ENCODE assay signal across 1 cellular context in genomic region chr3:52794612-52795099, GRCh38.
A peak's percentile ranks its signal among the peaks of the same experiment; 100 is the strongest.
TF ChIP-seq lines count a peak whose summit lies in the region.

Gene ITIH3 (plus strand): TSS chr3:52794796. CDS start chr3:52794804, 8 bp downstream.

TF ChIP-seq in HepG2, 621 proteins besides CTCF, POLR2A, EP300 and RAD21 (continued from another document and continues in another):
- TF ChIP-seq AKNA (CRISPR knock-in tag; IDR thresholded peaks at IDR 0.05; ENCODE audit: borderline replicate concordance) (no peak), ZNF749 (CRISPR knock-in tag; IDR thresholded peaks at IDR 0.05; ENCODE audit: borderline replicate concordance) (peak; percentile 62; the same call in 1 of the 2 replicates), DDIT3 (CRISPR knock-in tag; IDR thresholded peaks at IDR 0.05) (no peak), KLF11 (CRISPR knock-in tag; IDR thresholded peaks at IDR 0.05) (no peak), ZMYM2 (CRISPR knock-in tag; IDR thresholded peaks at IDR 0.05) (peak; percentile 70; the same call in 1 of the 2 replicates), ZNF3 (CRISPR knock-in tag; IDR thresholded peaks at IDR 0.05) (no peak), SSRP1 (CRISPR knock-in tag; IDR thresholded peaks at IDR 0.05) (no peak), ZNF569 (CRISPR knock-in tag; IDR thresholded peaks at IDR 0.05; ENCODE audit: borderline replicate concordance) (0 out of 2 replicates have a peak, but pooled peaks have one; percentile 4), RXRB (CRISPR knock-in tag; IDR thresholded peaks at IDR 0.05; ENCODE audit: borderline replicate concordance) (peak; percentile 95), ZNF768 (CRISPR knock-in tag; IDR thresholded peaks at IDR 0.05) (peak; percentile 46), E2F1 (CRISPR knock-in tag; IDR thresholded peaks at IDR 0.05) (no peak), ZNF253 (CRISPR knock-in tag; IDR thresholded peaks at IDR 0.05; ENCODE audit: borderline replicate concordance) (no peak), JUNB (CRISPR knock-in tag; IDR thresholded peaks at IDR 0.05; ENCODE audit: borderline replicate concordance) (no peak), ZNF770 (CRISPR knock-in tag; IDR thresholded peaks at IDR 0.05) (peak; percentile 74), MXD4 (CRISPR knock-in tag; IDR thresholded peaks at IDR 0.05) (no peak), SNAPC5 (CRISPR knock-in tag; IDR thresholded peaks at IDR 0.05; ENCODE audit: borderline replicate concordance) (0 out of 2 replicates have a peak, but pooled peaks have one; percentile 35), HNF1B (CRISPR knock-in tag; IDR thresholded peaks at IDR 0.05) (no peak), USF2 (IDR thresholded peaks at IDR 0.05; ENCODE audit: low read depth, low read length) (no peak), USF2 (CRISPR knock-in tag; IDR thresholded peaks at IDR 0.05; ENCODE audit: borderline replicate concordance) (no peak), ZNF660 (CRISPR knock-in tag; IDR thresholded peaks at IDR 0.05; ENCODE audit: borderline replicate concordance, low read depth) (no peak), BRCA1 (CRISPR knock-in tag; IDR thresholded peaks at IDR 0.05) (0 out of 2 replicates have a peak, but pooled peaks have one; percentile 21), RBFOX2 (IDR thresholded peaks at IDR 0.05; ENCODE audit: low read depth, low read length) (peak; percentile 46), ZNF800 (CRISPR knock-in tag; IDR thresholded peaks at IDR 0.05) (no peak), ZNF335 (CRISPR knock-in tag; IDR thresholded peaks at IDR 0.05) (0 out of 2 replicates have a peak, but pooled peaks have one; percentile 40), SRY (CRISPR knock-in tag; IDR thresholded peaks at IDR 0.05) (peak; percentile 52; the same call in 1 of the 2 replicates), ZNF383 (CRISPR knock-in tag; IDR thresholded peaks at IDR 0.05; ENCODE audit: borderline replicate concordance) (no peak), GATAD2A (CRISPR knock-in tag; IDR thresholded peaks at IDR 0.05) (peak; percentile 71; the same call in 1 of the 2 replicates), IKZF1 (IDR thresholded peaks at IDR 0.05) (no peak), GMEB1 (CRISPR knock-in tag; IDR thresholded peaks at IDR 0.05; ENCODE audit: borderline replicate concordance) (peak; percentile 44; the same call in 1 of the 2 replicates), ZSCAN30 (CRISPR knock-in tag; IDR thresholded peaks at IDR 0.05) (no peak), REXO4 (CRISPR knock-in tag; IDR thresholded peaks at IDR 0.05; ENCODE audit: borderline replicate concordance) (no peak), MIXL1 (CRISPR knock-in tag; IDR thresholded peaks at IDR 0.05) (0 out of 2 replicates have a peak, but pooled peaks have one; percentile 42), ATF7-NPFF (CRISPR knock-in tag; IDR thresholded peaks at IDR 0.05; ENCODE audit: low read depth) (peak; percentile 20; the same call in 1 of the 2 replicates), CBFB (CRISPR knock-in tag; IDR thresholded peaks at IDR 0.05) (no peak), RBAK (CRISPR knock-in tag; IDR thresholded peaks at IDR 0.05) (no peak), ZNF276 (CRISPR knock-in tag; IDR thresholded peaks at IDR 0.05; ENCODE audit: low read depth) (no peak), ZNF24 (IDR thresholded peaks at IDR 0.05) (no peak), ZNF883 (CRISPR knock-in tag; IDR thresholded peaks at IDR 0.05; ENCODE audit: not compliant biosample characterization) (no peak), HOXA7 (CRISPR knock-in tag; IDR thresholded peaks at IDR 0.05) (no peak), XRCC5 (optimal IDR thresholded peaks at IDR 0.05; ENCODE audit: low read length) (no peak), MTF1 (CRISPR knock-in tag; IDR thresholded peaks at IDR 0.05) (no peak), MXI1 (IDR thresholded peaks at IDR 0.05; ENCODE audit: borderline replicate concordance, low read depth, low read length) (peak; percentile 40; the same call in 1 of the 3 replicates), HNRNPL (IDR thresholded peaks at IDR 0.05; ENCODE audit: low read depth, low read length) (peak; percentile 91), ZNF44 (CRISPR knock-in tag; IDR thresholded peaks at IDR 0.05) (0 out of 2 replicates have a peak, but pooled peaks have one; percentile 55), RFX3 (CRISPR knock-in tag; IDR thresholded peaks at IDR 0.05) (no peak)
